8 cellular contexts compared by ENCODE assay signal in the genomic region with DNA sequence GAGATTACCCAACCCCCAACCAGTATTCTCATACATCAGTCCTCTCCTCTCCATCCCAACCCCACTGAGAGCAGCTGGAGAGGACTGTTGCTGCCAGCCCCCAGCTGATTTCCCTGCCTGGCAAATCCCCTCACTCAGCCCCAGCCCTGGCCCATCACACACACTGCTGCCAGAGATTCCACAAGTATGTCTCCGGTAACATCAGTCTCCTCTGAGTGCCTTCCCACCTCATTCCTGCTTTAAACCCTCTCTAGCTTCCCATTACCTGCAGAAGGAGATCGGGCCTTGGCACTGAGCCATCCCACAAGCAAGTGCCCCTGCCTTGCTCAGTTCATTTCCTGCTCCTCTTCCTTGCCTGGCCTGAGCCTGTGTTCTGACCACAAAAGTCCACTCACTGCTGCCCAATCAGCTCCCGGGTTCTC. TPM values are rescaled to one million over a fixed set of nuclear protein-coding genes. Genes with fewer than 3 reads are reported as not detected.
A peak's percentile ranks its signal among the peaks of the same experiment; 100 is the strongest.
DNase-seq lines count a peak whose midpoint lies in the region; ATAC-seq and TF ChIP-seq lines count a peak whose summit lies in the region.

No MANE protein-coding gene starts in this region.

- no TSS peak for BruUV-seq in OCI-LY7 (replicated peaks; lab: Mats Ljungman, UMichigan)

- TF ChIP-seq CTCF in SK-N-SH (IDR thresholded peaks at IDR 0.05) (no peak), heart left ventricle (IDR thresholded peaks at IDR 0.05) (no peak), OCI-LY7 (conservative IDR thresholded peaks at IDR 0.05; ENCODE audit: low read length) (no peak)

- peaks cover 21% of the 10 kb centered on the region for H3F3A ChIP-seq in SK-N-SH (replicated peaks; ENCODE audit: insufficient read depth)

- H3K4me3 ChIP-seq in SK-N-SH (ENCODE audit: low read depth in 2 of 2, low read length in 1 of 2) (no peak overlapping the region), heart left ventricle (no peak overlapping the region), skeletal muscle tissue (ENCODE audit: low read length in 3 of 3) (no peak overlapping the region), MG63 (no peak overlapping the region), OCI-LY7 (ENCODE audit: low read depth, low read length, poor library complexity, severe bottlenecking) (no peak overlapping the region)

- H3K4me1 ChIP-seq in SK-N-SH (ENCODE audit: control insufficient read depth in 1 of 2, insufficient read depth in 2 of 2, low read depth in 1 of 2, low read length in 1 of 2) (peaks cover 39 to 58% of the 10 kb centered on the region in 2 experiments), heart left ventricle (peaks cover 3 to 37% (median 17%) of the 10 kb centered on the region in 12 donors), skeletal muscle tissue (ENCODE audit: control insufficient read depth in 3 of 3, insufficient read depth in 3 of 3, low read length in 3 of 3) (peaks cover 21 to 33% (median 24%) of the 10 kb centered on the region in 3 donors), OCI-LY7 (ENCODE audit: insufficient read depth, low read length, poor library complexity, severe bottlenecking) (no peaks in the 10 kb centered on the region)

- TF ChIP-seq EP300 in SK-N-SH (IDR thresholded peaks at IDR 0.05; ENCODE audit: borderline replicate concordance in 1 of 2, low read depth in 1 of 2, low read length in 1 of 2) = no peak; a peak in 1 of 4 replicates

- no peaks in the 10 kb centered on the region for H3K9me3 ChIP-seq in SK-N-SH
- H3K9me3 ChIP-seq in heart left ventricle = no peaks in the 10 kb centered on the region
- H3K9me3 ChIP-seq in skeletal muscle tissue (ENCODE audit: control insufficient read depth in 3 of 3, low read length in 3 of 3) = no peaks in the 10 kb centered on the region
- no peaks in the 10 kb centered on the region for H3K9me3 ChIP-seq in MG63
- no peaks in the 10 kb centered on the region for H3K9me3 ChIP-seq in OCI-LY7 (ENCODE audit: low read length)

- H3K27ac ChIP-seq in SK-N-SH (ENCODE audit: low read depth in 2 of 2, low read length in 1 of 2) = peak overlapping the region; percentile 42 to 95; a peak in 3 of 4 replicates
- peak overlapping the region in 10 of 12 donors; percentile 3 to 61 (median 29) for H3K27ac ChIP-seq in heart left ventricle
- peak overlapping the region; percentile 7 for H3K27ac ChIP-seq in skeletal muscle tissue (ENCODE audit: low read depth, low read length)
- no peak overlapping the region for H3K27ac ChIP-seq in OCI-LY7 (ENCODE audit: low read depth, low read length, poor library complexity, severe bottlenecking)

- H2AFZ ChIP-seq in SK-N-SH (ENCODE audit: low read depth) (no peak overlapping the region), OCI-LY7 (ENCODE audit: low read length) (no peak overlapping the region)

- H3K9me2 ChIP-seq in SK-N-SH (no peaks in the 10 kb centered on the region), OCI-LY7 (ENCODE audit: insufficient read depth, low read length) (no peaks in the 10 kb centered on the region)

- H3K36me3 ChIP-seq in SK-N-SH (replicated peaks in 1 of 2; ENCODE audit: control insufficient read depth in 1 of 2, insufficient read depth in 2 of 2, low read length in 1 of 2) (peaks cover 0 to 9% of the 10 kb centered on the region in 2 experiments), heart left ventricle (peaks cover 0 to 24% (median 9%) of the 10 kb centered on the region in 9 donors), skeletal muscle tissue (ENCODE audit: control insufficient read depth in 3 of 3, insufficient read depth in 3 of 3, low read length in 3 of 3) (peaks cover 0 to 5% (median 2%) of the 10 kb centered on the region in 3 donors), MG63 (peaks cover 5% of the 10 kb centered on the region; the same call in 1 of the 2 replicates), OCI-LY7 (ENCODE audit: insufficient read depth, low read length) (peaks cover 11% of the 10 kb centered on the region)

- ATAC-seq in heart left ventricle (peak in 2 of 4 donors; percentile 8 to 38), HG02884 (IDR thresholded peaks at IDR 0.05; ENCODE audit: unreplicated experiment) (no peak)

- H3K27me3 ChIP-seq in SK-N-SH (ENCODE audit: insufficient read depth) (no peaks in the 10 kb centered on the region), heart left ventricle (no peaks in the 10 kb centered on the region), skeletal muscle tissue (ENCODE audit: control insufficient read depth in 3 of 3, insufficient read depth in 3 of 3, low read length in 3 of 3) (no peaks in the 10 kb centered on the region), MG63 (no peaks in the 10 kb centered on the region)

- CTCF ChIA-PET in SK-N-SH (lab: Yijun Ruan, JAX) = interaction anchor here (0.7 to 4.8 kb wide), 12 partner anchors 11 to 330 kb away, joined by 3 to 45 read pairs (median 4); no protein-coding TSS in a partner anchor
- CTCF ChIA-PET in OCI-LY7 (lab: Charles Lee; ENCODE audit: unreplicated experiment) = no interaction called here

- no peak for TF ChIP-seq POLR2A in heart left ventricle (IDR thresholded peaks at IDR 0.05)

- no peak overlapping the region for H3K9ac ChIP-seq in SK-N-SH
- H3K9ac ChIP-seq in skeletal muscle tissue (ENCODE audit: low read depth in 1 of 3, low read length in 3 of 3) = peak overlapping the region in 2 of 3 donors; percentile 37 to 45

- intact Hi-C loops in heart left ventricle (cut with DNase I) = loop anchor here in 1 of 10 donors (5.0 kb wide), 1 partner anchor 35 kb away; no protein-coding TSS in a partner anchor
- intact Hi-C loops in OCI-LY7 (cut with micrococcal nuclease; ENCODE audit: unreplicated experiment) = no loop called here

- TF ChIP-seq RAD21 in SK-N-SH (IDR thresholded peaks at IDR 0.05; ENCODE audit: low read length) = no peak

- 55% methylated on average over 3 of the region's 3 CpGs for WGBS in SK-N-SH (ENCODE audit: low lambda C conversion rate)
- 53 to 63% (median 59%) methylated on average over 3 of the region's 3 CpGs for WGBS in heart left ventricle, 4 donors

- POLR2A ChIA-PET in SK-N-SH (lab: Yijun Ruan, JAX) = interaction anchor here (0.9 to 3.4 kb wide), 5 partner anchors 8 to 49 kb away, joined by 3 to 25 read pairs (median 10); partner anchors contain the start of gene ZFP36L2
- POLR2A ChIA-PET in OCI-LY7 (lab: Charles Lee) = no interaction called here

- peak overlapping the region; percentile 61 for H3K4me2 ChIP-seq in SK-N-SH
- H3K4me2 ChIP-seq in OCI-LY7 (ENCODE audit: low read length) = no peak overlapping the region

- H3K79me2 ChIP-seq in SK-N-SH (ENCODE audit: insufficient read depth) (no peaks in the 10 kb centered on the region), OCI-LY7 (ENCODE audit: insufficient read depth, low read depth, low read length) (no peaks in the 10 kb centered on the region)

- DNase-seq in H4 (ENCODE audit: low spot score) (peak; percentile 30), SK-N-SH (peak; percentile 56), heart left ventricle (peak in 1 of 5 donors; percentile 37), NK-92 (lab: John Stamatoyannopoulos, UW; ENCODE audit: unreplicated experiment) (no peak), MG63 (no peak), OCI-LY7 (ENCODE audit: low spot score) (no peak)

- H4K20me1 ChIP-seq in SK-N-SH (ENCODE audit: insufficient read depth) (no peaks in the 10 kb centered on the region), OCI-LY7 (ENCODE audit: insufficient read depth, low read length) (no peaks in the 10 kb centered on the region)

TF ChIP-seq in SK-N-SH, 30 proteins besides CTCF, POLR2A, EP300 and RAD21:
- TF ChIP-seq TEAD4 (IDR thresholded peaks at IDR 0.05; ENCODE audit: borderline replicate concordance, insufficient read depth) = no peak
- no peak for TF ChIP-seq YY1 (IDR thresholded peaks at IDR 0.05; ENCODE audit: low read depth)
- no peak for TF ChIP-seq RFX5 (IDR thresholded peaks at IDR 0.05; ENCODE audit: low read length)
- TF ChIP-seq JUND (IDR thresholded peaks at IDR 0.05) = no peak
- TF ChIP-seq ELF1 (IDR thresholded peaks at IDR 0.05) = no peak
- TF ChIP-seq NFIC (IDR thresholded peaks at IDR 0.05; ENCODE audit: borderline replicate concordance) = peak; percentile 85

RNA-seq across cellular contexts. Expression of gene ZFP36L2, which starts 50.6 kb away (rescaled TPM):
- 1.2 and 2.1 TPM in 2 replicates for total RNA-seq in H4 (2014; rRNA removed; shearing (Covaris generic))
- polyA plus RNA-seq in SK-N-SH (2012; rRNA removed) = 12.5 and 18.4 TPM in 2 replicates
- polyA plus RNA-seq in SK-N-SH (2012; cell fraction: cytosol; rRNA removed) = 22.0 and 22.2 TPM in 2 replicates
- 24.1 and 24.2 TPM in 2 replicates for polyA plus RNA-seq in SK-N-SH (2012; cell fraction: nucleus; rRNA removed)
- total RNA-seq in heart left ventricle = 10 to 100 TPM; 28.8 to 94.4 (median 44.9) TPM
- 10 to 100 TPM; 29.2 to 29.5 TPM for polyA plus RNA-seq in heart left ventricle
- total RNA-seq in skeletal muscle tissue = 14.1 TPM
- 9.6 and 19.7 TPM in 2 replicates for total RNA-seq in MG63 (2014; rRNA removed; shearing (Covaris generic); ENCODE audit: low replicate concordance)
- 6.8 and 7.0 TPM in 2 replicates for total RNA-seq in OCI-LY7 (2014; rRNA removed; shearing (Covaris generic))
- 37.2 and 43.8 TPM in 2 replicates for total RNA-seq in OCI-LY7 (2022)

Comparison
In these comparisons a context has a peak if more than half of its experiments do, and no peak if none do; other contexts are left out.
1. DNase-seq: peak in H4 (single experiment) and SK-N-SH (single experiment); none in NK-92 (single experiment), MG63 (single experiment) and OCI-LY7 (single experiment).